In the genomic region with DNA sequence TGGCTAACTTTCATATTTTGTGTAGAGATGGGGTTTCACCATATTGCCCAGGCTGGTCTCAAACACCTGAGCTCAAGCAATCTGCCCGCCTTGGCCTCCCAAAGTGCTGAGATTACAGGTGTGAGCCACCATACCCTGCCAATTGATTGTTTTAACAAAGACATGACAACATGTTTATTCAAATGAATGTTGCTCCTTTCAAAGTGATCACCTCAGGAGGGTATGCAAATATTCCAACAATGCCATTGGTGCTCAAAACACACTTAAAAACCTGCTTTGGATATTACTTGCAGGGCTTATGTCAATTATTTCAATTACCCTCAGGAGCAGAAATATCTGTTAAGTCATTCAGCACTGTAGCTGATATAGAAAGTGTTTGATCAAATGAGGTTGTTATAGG, we compare ENCODE assay signal across 20 cellular contexts. TPM values are rescaled to one million over a fixed set of nuclear protein-coding genes. Genes with fewer than 3 reads are reported as not detected.
"Had no signal": no experiment of that assay in that cellular context is flagged by ENCODE, and none has a peak within 500 bp of the region (broad histone marks: within the 10 kb centered on the region; RNA-seq: fewer than 3 reads in every experiment).

No MANE protein-coding gene starts in this region.

- H3K27ac ChIP-seq: foreskin keratinocyte, hepatocyte, parathyroid adenoma, tibial artery had no signal

- ATAC-seq: activated CD8-positive, alpha-beta memory T cell treated with anti-CD3 and anti-CD28 coated beads, Interleukin-2, amount 10 ng/mL, durations not matched to agents 7 days and 5 days; activated CD8-positive, alpha-beta T cell treated with anti-CD3 and anti-CD28 coated beads for 36 hours; foreskin keratinocyte; left ventricle myocardium superior; right cardiac atrium had no signal

- H3K4me3 Mint-ChIP-seq: activated CD4-positive, alpha-beta T cell treated with anti-CD3 and anti-CD28 coated beads, Interleukin-2, amount 10 ng/mL, durations not matched to agents 24 days and 14 days; activated CD8-positive, alpha-beta memory T cell treated with anti-CD3 and anti-CD28 coated beads, Interleukin-2, amount 10 ng/mL, durations not matched to agents 7 days and 5 days; activated CD8-positive, alpha-beta T cell treated with anti-CD3 and anti-CD28 coated beads for 36 hours; brain; nephron progenitor cell; stimulated activated naive CD8-positive, alpha-beta T cell treated with anti-CD3 and anti-CD28 coated beads, Interleukin-15, Interleukin-2, amounts not matched to agents 100 ng/mL and 50 ng/mL, for 24 hours; T-helper 1 cell treated with Interleukin-12 subunit alpha and Interleukin-12 subunit beta and Interleukin-4 antibody, amounts not matched to agents 30 μg/mL and 1 μg/mL, for 36 hours had no signal

- H3K4me1 ChIP-seq: parathyroid adenoma had no signal

- H3K36me3 ChIP-seq: tibial artery had no signal

- H3K27ac Mint-ChIP-seq: activated CD4-positive, alpha-beta T cell treated with anti-CD3 and anti-CD28 coated beads, Interleukin-2, amount 10 ng/mL, durations not matched to agents 24 days and 14 days; activated CD8-positive, alpha-beta memory T cell treated with anti-CD3 and anti-CD28 coated beads, Interleukin-2, amount 10 ng/mL, durations not matched to agents 7 days and 5 days; nephron progenitor cell; stimulated activated naive CD8-positive, alpha-beta T cell treated with anti-CD3 and anti-CD28 coated beads, Interleukin-15, Interleukin-2, amounts not matched to agents 100 ng/mL and 50 ng/mL, for 24 hours; T-helper 1 cell treated with Interleukin-12 subunit alpha and Interleukin-12 subunit beta and Interleukin-4 antibody, amounts not matched to agents 30 μg/mL and 1 μg/mL, for 36 hours had no signal

- H3K9me3 Mint-ChIP-seq: activated CD4-positive, alpha-beta T cell treated with anti-CD3 and anti-CD28 coated beads, Interleukin-2, amount 10 ng/mL, durations not matched to agents 24 days and 14 days; activated CD8-positive, alpha-beta T cell treated with anti-CD3 and anti-CD28 coated beads for 36 hours; brain; nephron progenitor cell; stimulated activated naive CD8-positive, alpha-beta T cell treated with anti-CD3 and anti-CD28 coated beads, Interleukin-15, Interleukin-2, amounts not matched to agents 100 ng/mL and 50 ng/mL, for 24 hours; T-helper 1 cell treated with Interleukin-12 subunit alpha and Interleukin-12 subunit beta and Interleukin-4 antibody, amounts not matched to agents 30 μg/mL and 1 μg/mL, for 36 hours had no signal

- H3K36me3 Mint-ChIP-seq: brain had no signal

- DNase-seq: activated CD4-positive, alpha-beta T cell treated with anti-CD3 and anti-CD28 coated beads, Interleukin-2, amount 10 ng/mL, durations not matched to agents 24 days and 14 days; activated CD8-positive, alpha-beta memory T cell treated with anti-CD3 and anti-CD28 coated beads, Interleukin-2, amount 10 ng/mL, durations not matched to agents 7 days and 5 days; activated CD8-positive, alpha-beta T cell treated with anti-CD3 and anti-CD28 coated beads for 36 hours; activated T-cell treated with anti-CD3 and anti-CD28 coated beads for 4 hours; aorta; foreskin keratinocyte; glutamatergic neuron; left ventricle myocardium superior; mammary epithelial cell; nephron progenitor cell; nucleus accumbens; right cardiac atrium; stimulated activated CD4-positive, alpha-beta T cell treated with anti-CD3 and anti-CD28 coated beads, Interleukin-12 subunit alpha, Interleukin-12 subunit beta, amount 100 ng/mL, for 4 hours; tibial artery had no signal

- H3K9me3 ChIP-seq: tibial artery had no signal

- H3K4me3 ChIP-seq: hepatocyte, tibial artery had no signal

- H3K27me3 Mint-ChIP-seq: activated CD4-positive, alpha-beta T cell treated with anti-CD3 and anti-CD28 coated beads, Interleukin-2, amount 10 ng/mL, durations not matched to agents 24 days and 14 days; activated CD8-positive, alpha-beta memory T cell treated with anti-CD3 and anti-CD28 coated beads, Interleukin-2, amount 10 ng/mL, durations not matched to agents 7 days and 5 days; activated CD8-positive, alpha-beta T cell treated with anti-CD3 and anti-CD28 coated beads for 36 hours; stimulated activated naive CD8-positive, alpha-beta T cell treated with anti-CD3 and anti-CD28 coated beads, Interleukin-15, Interleukin-2, amounts not matched to agents 100 ng/mL and 50 ng/mL, for 24 hours had no signal

- H3K27me3 ChIP-seq: foreskin keratinocyte, hepatocyte, tibial artery had no signal

RNA-seq across cellular contexts. Expression of a gene that starts 7.9 kb away (rescaled TPM):
- total RNA-seq: hepatocyte, myocyte had no signal
